Comparison of ENCODE assay signal across 21 cellular contexts in the genomic region with DNA sequence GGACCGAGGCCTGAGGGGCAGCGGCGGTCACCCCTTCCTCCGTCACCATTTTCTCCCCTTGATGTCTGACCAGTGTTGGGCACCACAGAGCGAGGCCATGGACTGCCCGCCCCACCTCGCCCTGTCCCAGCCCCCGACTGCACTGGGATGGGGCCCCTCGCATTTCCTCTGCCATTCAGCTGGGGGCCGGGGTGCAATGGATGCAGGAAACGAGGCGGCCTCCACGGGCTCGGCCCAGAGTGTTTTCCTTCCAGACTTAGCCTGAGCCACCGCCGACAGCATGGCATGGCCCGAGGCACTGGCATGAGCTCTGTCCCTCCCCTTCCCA. TPM values are rescaled to one million over a fixed set of nuclear protein-coding genes. Genes with fewer than 3 reads are reported as not detected.
DNase-seq lines count a peak whose midpoint lies in the region; ATAC-seq and TF ChIP-seq lines count a peak whose summit lies in the region.
"Had no signal": no experiment of that assay in that cellular context is flagged by ENCODE, and none has a peak within 500 bp of the region (broad histone marks: within the 10 kb centered on the region; RNA-seq: fewer than 3 reads in every experiment).

No MANE protein-coding gene starts in this region.

- no peak for DNase-seq in NT2/D1 (ENCODE audit: low read depth, low spot score)
- DNase-seq in memory B cell (ENCODE audit: low spot score in 2 of 2), result no peak
- DNase-seq in stomach, result no peak
- no peak for DNase-seq in NK-92 (lab: John Stamatoyannopoulos, UW; ENCODE audit: unreplicated experiment)
- no peak for DNase-seq in BE2C
- DNase-seq: C1 segment of cervical spinal cord, EL, GF-D8, MM.1S, NCI-H1048, NCI-H1436, NCI-H187 treated with DMSO at 0.1 percent for 48 hours, NCI-H2107, NCI-H446 treated with DMSO at 0.1 percent for 48 hours, NCI-H526 treated with DMSO at 0.1 percent for 48 hours, PC-9, RPMI8226, SHP77 treated with DMSO at 0.1 percent for 48 hours, SK-N-SH had no signal

- no peaks in the 10 kb centered on the region for H3K36me3 Mint-ChIP-seq in memory B cell

- intact Hi-C loops in stomach (cut with DNase I; ENCODE audit: low total_unique reads), result loop anchor here (10.0 kb wide), 1 partner anchor 81 kb away; no protein-coding TSS in a partner anchor

- no peak for TF ChIP-seq POLR2A in stomach (IDR thresholded peaks at IDR 0.05)

- H3K27me3 Mint-ChIP-seq in memory B cell, result no peaks in the 10 kb centered on the region

- peaks cover 0 to 21% (median 0%) of the 10 kb centered on the region in 11 experiments; a peak in 8 of 22 replicates for H3K36me3 ChIP-seq in BLaER1 treated with 17β-estradiol and CSF1 and Interleukin-3, amounts not matched to agents 10 nM and 100 nM
- H3K36me3 ChIP-seq in NT2/D1 (ENCODE audit: insufficient read depth, insufficient read length, low read length) (peaks cover 23% of the 10 kb centered on the region), stomach (peaks cover 0 to 28% (median 28%) of the 10 kb centered on the region in 4 donors), BE2C (no peaks in the 10 kb centered on the region)

- peak overlapping the region; percentile 67 to 89 (median 82) for H3K4me2 ChIP-seq in BLaER1 treated with 17β-estradiol and CSF1 and Interleukin-3, amounts not matched to agents 10 nM and 100 nM
- H3K4me2 ChIP-seq: PC-9, SK-N-SH had no signal

- no peaks in the 10 kb centered on the region for H3K9me3 Mint-ChIP-seq in memory B cell

- H4K20me1 ChIP-seq in BLaER1 treated with 17β-estradiol and CSF1 and Interleukin-3, amounts not matched to agents 10 nM and 100 nM, result peaks cover 0 to 93% (median 41%) of the 10 kb centered on the region in 11 experiments; a peak in 17 of 22 replicates

- H3K4me1 ChIP-seq in BLaER1 treated with 17β-estradiol and CSF1 and Interleukin-3, amounts not matched to agents 10 nM and 100 nM, result peaks cover 15 to 88% (median 71%) of the 10 kb centered on the region in 10 experiments
- H3K4me1 ChIP-seq in NT2/D1 (ENCODE audit: insufficient read depth, insufficient read length) (peaks cover 17% of the 10 kb centered on the region), stomach (peaks cover 50 to 72% (median 58%) of the 10 kb centered on the region in 4 donors), BE2C (peaks cover 4% of the 10 kb centered on the region; the same call in 1 of the 2 replicates)

- ATAC-seq in memory B cell (ENCODE audit: low read depth) (no peak), HG03108 (IDR thresholded peaks at IDR 0.05; ENCODE audit: unreplicated experiment) (no peak)

- peaks cover 7% of the 10 kb centered on the region for H3K4me1 Mint-ChIP-seq in memory B cell

- H3K27ac ChIP-seq in BLaER1 treated with 17β-estradiol and CSF1 and Interleukin-3, amounts not matched to agents 10 nM and 100 nM, result peak overlapping the region in 2 of 11 experiments; percentile 27 to 32; a peak in 3 of 22 replicates
- peak overlapping the region; percentile 65 to 82 (median 74) for H3K27ac ChIP-seq in stomach
- H3K27ac ChIP-seq: PC-9 had no signal

- TF ChIP-seq EP300 in stomach (IDR thresholded peaks at IDR 0.05), result no peak

- H3K9ac ChIP-seq in BLaER1 treated with 17β-estradiol and CSF1 and Interleukin-3, amounts not matched to agents 10 nM and 100 nM, result peak overlapping the region in 7 of 11 experiments; percentile 12 to 66 (median 51); a peak in 9 of 22 replicates
- peak overlapping the region; percentile 32 for H3K9ac ChIP-seq in NT2/D1 (ENCODE audit: insufficient read length, low read depth)
- H3K9ac ChIP-seq: SK-N-SH had no signal

- 23 to 43% (median 34%) methylated on average over 11 to 17 of the region's 17 CpGs for WGBS in stomach, 5 donors

- H3K4me3 Mint-ChIP-seq in memory B cell, result no peak overlapping the region

- no peaks in the 10 kb centered on the region for H3K9me3 ChIP-seq in BLaER1 treated with 17β-estradiol and CSF1 and Interleukin-3, amounts not matched to agents 10 nM and 100 nM (replicated peaks in 1 of 11)
- H3K9me3 ChIP-seq in NT2/D1 (ENCODE audit: insufficient read depth, low read length) (no peaks in the 10 kb centered on the region), stomach (no peaks in the 10 kb centered on the region), BE2C (no peaks in the 10 kb centered on the region)
- H3K9me3 ChIP-seq: SK-N-SH had no signal

- TF ChIP-seq CTCF in stomach (IDR thresholded peaks at IDR 0.05) (no peak), BE2C (IDR thresholded peaks at IDR 0.05; ENCODE audit: low read depth, low read length) (no peak)

- H3K4me3 ChIP-seq in BLaER1 treated with 17β-estradiol and CSF1 and Interleukin-3, amounts not matched to agents 10 nM and 100 nM, result no peak overlapping the region
- H3K4me3 ChIP-seq in NT2/D1 (ENCODE audit: insufficient read length, low read depth), result no peak overlapping the region
- H3K4me3 ChIP-seq in stomach, result no peak overlapping the region
- no peak overlapping the region for H3K4me3 ChIP-seq in BE2C (ENCODE audit: low read depth, low read length)
- H3K4me3 ChIP-seq: PC-9 had no signal

- H3K27me3 ChIP-seq in BLaER1 treated with 17β-estradiol and CSF1 and Interleukin-3, amounts not matched to agents 10 nM and 100 nM, result no peaks in the 10 kb centered on the region
- H3K27me3 ChIP-seq in NT2/D1 (ENCODE audit: insufficient read depth, insufficient read length) (no peaks in the 10 kb centered on the region), stomach (peaks cover 0 to 60% (median 3%) of the 10 kb centered on the region in 3 donors), BE2C (no peaks in the 10 kb centered on the region)

- H3K27ac Mint-ChIP-seq in memory B cell, result peak overlapping the region; percentile 20

RNA-seq across cellular contexts. Expression of gene ZC3H18, which starts 44.6 kb away (rescaled TPM):
- 100 to 1,000 TPM in 1 of 5 donors, 10 to 100 TPM in 4; 15.5 to 312 (median 23.9) TPM for total RNA-seq in stomach
- polyA plus RNA-seq in stomach, result 10 to 100 TPM; 16.1 to 20.2 (median 16.7) TPM
- polyA plus RNA-seq in BE2C (2012; ENCODE audit: insufficient read depth, insufficient read length, low read depth), result 108 TPM
